In genomic region chr16:87145181-87146176, GRCh38 we compare ENCODE assay signal across 1 cellular context.
TF ChIP-seq lines count a peak whose summit lies in the region.

No MANE protein-coding gene starts in this region.

TF ChIP-seq in K562, 482 proteins besides CTCF, POLR2A, EP300 and RAD21 (continued from another document and continues in another):
- TF ChIP-seq RNF219 (CRISPR knock-in tag; IDR thresholded peaks at IDR 0.05) (no peak), MCM5 (IDR thresholded peaks at IDR 0.05; ENCODE audit: low read depth) (no peak), RBM22 (IDR thresholded peaks at IDR 0.05; ENCODE audit: low read depth, low read length, poor library complexity, severe bottlenecking) (no peak), CEBPG (CRISPR knock-in tag; IDR thresholded peaks at IDR 0.05) (no peak; the same call in 1 of the 2 replicates), CEBPG (tag; conservative IDR thresholded peaks at IDR 0.05 in 1 of 2, IDR thresholded peaks at IDR 0.05 in 1 of 2) (no peak), HDGF (IDR thresholded peaks at IDR 0.05) (no peak), POLR2AphosphoS2 (IDR thresholded peaks at IDR 0.05; ENCODE audit: low read length) (no peak), ZNF184 (CRISPR knock-in tag; IDR thresholded peaks at IDR 0.05) (no peak), FOSL1 (tag; conservative IDR thresholded peaks at IDR 0.05) (peak; percentile 99), BCOR (IDR thresholded peaks at IDR 0.05) (no peak), POLR2AphosphoS5 (IDR thresholded peaks at IDR 0.05; ENCODE audit: control insufficient read depth, insufficient read depth, low read depth, low read length) (no peak), HNRNPH1 (optimal IDR thresholded peaks at IDR 0.05; ENCODE audit: low read depth, low read length) (no peak), PREB (CRISPR knock-in tag; IDR thresholded peaks at IDR 0.05) (no peak), NFRKB (IDR thresholded peaks at IDR 0.05; ENCODE audit: low read depth) (no peak), PML (IDR thresholded peaks at IDR 0.05; ENCODE audit: low read length) (no peak), ZNF407 (IDR thresholded peaks at IDR 0.05; ENCODE audit: low read depth) (no peak), ZFP91 (CRISPR knock-in tag; IDR thresholded peaks at IDR 0.05) (no peak), FOXM1 (IDR thresholded peaks at IDR 0.05; ENCODE audit: low read depth) (no peak), FOXM1 (CRISPR knock-in tag; IDR thresholded peaks at IDR 0.05; ENCODE audit: low read depth) (no peak), FOXO4 (CRISPR knock-in tag; IDR thresholded peaks at IDR 0.05) (no peak), MEIS2 (IDR thresholded peaks at IDR 0.05; ENCODE audit: partially characterized antibody) (peak; percentile 36), DIDO1 (tag; IDR thresholded peaks at IDR 0.05; ENCODE audit: low read depth) (no peak), ZNF280A (IDR thresholded peaks at IDR 0.05; ENCODE audit: low read depth, partially characterized antibody) (no peak), KAT2B (IDR thresholded peaks at IDR 0.05; ENCODE audit: low read depth, low read length) (no peak), CBX1 (IDR thresholded peaks at IDR 0.05; ENCODE audit: low read depth) (no peak), TFAP4 (CRISPR knock-in tag; IDR thresholded peaks at IDR 0.05; ENCODE audit: borderline replicate concordance) (peak; percentile 55; the same call in 1 of the 2 replicates), SMARCC2 (IDR thresholded peaks at IDR 0.05; ENCODE audit: low read depth) (no peak; the same call in 1 of the 2 replicates), ZNF408 (CRISPR knock-in tag; IDR thresholded peaks at IDR 0.05; ENCODE audit: low read depth) (no peak), FOXA3 (CRISPR knock-in tag; conservative IDR thresholded peaks at IDR 0.05 in 1 of 2, IDR thresholded peaks at IDR 0.05 in 1 of 2) (no peak), TAF1 (IDR thresholded peaks at IDR 0.05; ENCODE audit: control insufficient read depth, extremely low read depth, insufficient read depth, low read length, severe bottlenecking) (no peak), ZNF174 (CRISPR knock-in tag; IDR thresholded peaks at IDR 0.05) (no peak), MCM3 (IDR thresholded peaks at IDR 0.05) (no peak), ZNF668 (CRISPR knock-in tag; IDR thresholded peaks at IDR 0.05) (no peak), GMEB1 (CRISPR knock-in tag; IDR thresholded peaks at IDR 0.05) (no peak), ESRRA (IDR thresholded peaks at IDR 0.05; ENCODE audit: borderline replicate concordance, low read depth) (peak; percentile 93), BACH1 (tag; IDR thresholded peaks at IDR 0.05) (no peak), KLF13 (tag; IDR thresholded peaks at IDR 0.05; ENCODE audit: borderline replicate concordance, low read depth) (no peak), ZBTB49 (CRISPR knock-in tag; IDR thresholded peaks at IDR 0.05; ENCODE audit: borderline replicate concordance) (no peak)
